Comparison of ENCODE assay signal across 21 cellular contexts in the genomic region with DNA sequence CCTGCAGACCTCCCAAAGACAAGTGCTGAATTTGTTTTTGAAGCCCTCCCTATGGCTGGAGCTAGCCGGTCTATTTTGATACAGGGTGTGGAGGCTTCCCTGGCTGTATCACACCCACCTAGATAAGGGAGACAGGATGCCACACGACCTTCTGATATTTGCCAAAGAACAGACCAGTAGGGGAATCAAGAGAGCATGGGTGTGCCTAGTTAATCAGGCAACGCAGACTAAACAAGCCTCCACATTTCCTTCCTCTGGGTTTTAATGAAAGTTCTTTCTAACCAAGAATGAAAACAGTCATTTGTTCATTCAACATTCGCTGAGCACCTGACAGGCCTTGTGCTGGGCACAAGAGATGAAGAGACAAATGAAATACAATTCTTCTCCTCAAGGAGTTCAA.
DNase-seq lines count a peak whose midpoint lies in the region; ATAC-seq, FAIRE-seq and TF ChIP-seq lines count a peak whose summit lies in the region.
"Had no signal": no experiment of that assay in that cellular context is flagged by ENCODE, and none has a peak within 500 bp of the region (broad histone marks: within the 10 kb centered on the region; RNA-seq: fewer than 3 reads in every experiment).

No MANE protein-coding gene starts in this region.

- H3K4me1 ChIP-seq in IMR-90 (ENCODE audit: control insufficient read depth, insufficient read depth, low read length), result peaks cover 2% of the 10 kb centered on the region; the same call in 1 of the 2 replicates
- peaks cover 25% of the 10 kb centered on the region for H3K4me1 ChIP-seq in GM12878 (ENCODE audit: control insufficient read depth, insufficient read depth, low read length)
- H3K4me1 ChIP-seq in upper lobe of right lung, result no peaks in the 10 kb centered on the region
- no peaks in the 10 kb centered on the region for H3K4me1 ChIP-seq in PC-9 (replicated peaks; ENCODE audit: insufficient read depth)
- H3K4me1 ChIP-seq: HAP-1 had no signal

- H2BK15ac ChIP-seq in IMR-90 (ENCODE audit: low read depth, low read length), result no peak overlapping the region

- H3K18ac ChIP-seq in IMR-90 (ENCODE audit: low read depth, low read length), result peak overlapping the region; percentile 15; the same call in 1 of the 2 replicates

- RAD21 ChIA-PET in GM12878 (lab: Charles Lee; ENCODE audit: unreplicated experiment), result interaction anchor here (0.7 to 8.9 kb wide), 28 partner anchors 11 to 757 kb away, joined by 3 to 71 read pairs (median 4); a partner anchor contains a TSS

- no peaks in the 10 kb centered on the region for H3F3A ChIP-seq in PC-9 (ENCODE audit: insufficient read depth, low read depth)

- H2AK9ac ChIP-seq in IMR-90 (replicated peaks; ENCODE audit: low read depth, low read length, poor library complexity), result no peak overlapping the region

- H3K9me3 ChIP-seq in IMR-90 (ENCODE audit: control insufficient read depth, insufficient read depth, low read length) (no peaks in the 10 kb centered on the region), GM12878 (replicated peaks; ENCODE audit: control insufficient read depth, insufficient read depth, low read length) (no peaks in the 10 kb centered on the region), upper lobe of right lung (no peaks in the 10 kb centered on the region), PC-9 (ENCODE audit: insufficient read depth, low read depth) (no peaks in the 10 kb centered on the region)
- H3K9me3 ChIP-seq: HAP-1 had no signal

- CTCF ChIA-PET in IMR-90 (lab: Yijun Ruan, JAX), result interaction anchor here (0.7 kb wide), 1 partner anchor 175 kb away, joined by 3 read pairs; no protein-coding TSS in a partner anchor
- CTCF ChIA-PET in GM12878 (lab: Yijun Ruan, JAX), result interaction anchor here (0.9 to 3.9 kb wide), 8 partner anchors 11 to 452 kb away, joined by 3 to 22 read pairs (median 4); a partner anchor contains a TSS
- CTCF ChIA-PET in PC-9 (lab: Charles Lee), result no interaction called here

- intact Hi-C loops in IMR-90 (cut with micrococcal nuclease) (no loop called here), GM12878 (cut with micrococcal nuclease; ENCODE audit: unreplicated experiment) (loop anchor here (2.0 to 5.0 kb wide), 2 partner anchors 198 to 445 kb away; a partner anchor contains a TSS), left cardiac atrium (cut with DNase I) (no loop called here), upper lobe of right lung (cut with DNase I) (no loop called here), PC-9 (cut with micrococcal nuclease; ENCODE audit: unreplicated experiment) (no loop called here)

- no peak for TF ChIP-seq EP300 in GM12878 (IDR thresholded peaks at IDR 0.05; ENCODE audit: borderline replicate concordance in 1 of 2, control insufficient read depth in 1 of 2, low read depth in 2 of 2, low read length in 2 of 2)

- dilution Hi-C loops in IMR-90 (cut with HindIII; ENCODE audit: low sequenced_read_pairs, unreplicated experiment), result no loop called here

- no peaks in the 10 kb centered on the region; the same call in 1 of the 2 replicates for H3K79me2 ChIP-seq in GM12878 (ENCODE audit: control insufficient read depth, insufficient read depth, low read length)
- H3K79me2 ChIP-seq in PC-9 (ENCODE audit: low read depth), result no peaks in the 10 kb centered on the region

- BruUV-seq in IMR-90 (replicated peaks; lab: Mats Ljungman, UMichigan), result no TSS peak
- no TSS peak for BruUV-seq in GM12878 (replicated peaks; lab: Mats Ljungman, UMichigan)
- BruUV-seq in PC-9 (replicated peaks; lab: Mats Ljungman, UMichigan), result no TSS peak

- TF ChIP-seq CTCF in IMR-90 (conservative IDR thresholded peaks at IDR 0.05; ENCODE audit: low read depth, low read length), result no peak
- TF ChIP-seq CTCF in GM12878 (IDR thresholded peaks at IDR 0.05 in 2 of 3, conservative IDR thresholded peaks at IDR 0.05 in 1 of 3; ENCODE audit: control insufficient read depth in 2 of 3, extremely low read depth in 1 of 3, insufficient read depth in 1 of 3, low read depth in 3 of 3, low read length in 3 of 3), result no peak
- TF ChIP-seq CTCF in upper lobe of right lung (IDR thresholded peaks at IDR 0.05), result no peak
- TF ChIP-seq CTCF in PC-9 (conservative IDR thresholded peaks at IDR 0.05), result no peak

- no peak overlapping the region for H2BK120ac ChIP-seq in IMR-90 (ENCODE audit: low read depth, low read length)

- H3K4me2 ChIP-seq in IMR-90 (ENCODE audit: low read depth, low read length) (no peak overlapping the region), GM12878 (ENCODE audit: control insufficient read depth, insufficient read depth) (peak overlapping the region; percentile 21), PC-9 (no peak overlapping the region)

- no peak overlapping the region for H4K91ac ChIP-seq in IMR-90 (ENCODE audit: insufficient read depth, low read depth, low read length)

- no peak overlapping the region for H2AFZ ChIP-seq in IMR-90 (replicated peaks; ENCODE audit: low read length, poor library complexity)
- no peak overlapping the region; the same call in 1 of the 2 replicates for H2AFZ ChIP-seq in GM12878 (ENCODE audit: control insufficient read depth, low read depth, low read length)
- no peak overlapping the region for H2AFZ ChIP-seq in PC-9
- H2AFZ ChIP-seq: GM23248 had no signal

- TF ChIP-seq RAD21 in IMR-90 (IDR thresholded peaks at IDR 0.05; ENCODE audit: low read length) (no peak), GM12878 (IDR thresholded peaks at IDR 0.05; ENCODE audit: insufficient read depth, low read depth, low read length) (no peak)

- H3K27ac ChIP-seq in IMR-90 (ENCODE audit: insufficient read depth, low read length) (no peak overlapping the region), GM12878 (ENCODE audit: control insufficient read depth, insufficient read depth) (peak overlapping the region; percentile 48; the same call in 1 of the 2 replicates), upper lobe of right lung (no peak overlapping the region), PC-9 (no peak overlapping the region)
- H3K27ac ChIP-seq: C4-2B, GM23248, SK-N-MC had no signal

- H4K20me1 ChIP-seq in IMR-90 (ENCODE audit: insufficient read depth, low read length) (no peaks in the 10 kb centered on the region), GM12878 (ENCODE audit: control insufficient read depth, insufficient read depth) (no peaks in the 10 kb centered on the region), PC-9 (ENCODE audit: insufficient read depth) (no peaks in the 10 kb centered on the region)

- H2BK20ac ChIP-seq in IMR-90 (ENCODE audit: low read depth, low read length), result no peak overlapping the region

- H3K9ac ChIP-seq in IMR-90 (ENCODE audit: low read depth, low read length) (no peak overlapping the region), GM12878 (ENCODE audit: control insufficient read depth, insufficient read depth, low read length) (no peak overlapping the region)
- H3K9ac ChIP-seq: GM23248 had no signal

- no peaks in the 10 kb centered on the region for H3K9me1 ChIP-seq in IMR-90 (ENCODE audit: insufficient read depth, low read length)

- H3K23ac ChIP-seq in IMR-90 (ENCODE audit: low read depth, low read length), result no peak overlapping the region

- H3K4ac ChIP-seq in IMR-90 (ENCODE audit: low read depth, low read length), result no peak overlapping the region

- H3K56ac ChIP-seq in IMR-90 (ENCODE audit: extremely low read depth, insufficient read depth, low read length), result no peak overlapping the region

- H3K27me3 ChIP-seq in IMR-90 (ENCODE audit: control insufficient read depth, insufficient read depth, low read length), result no peaks in the 10 kb centered on the region
- no peaks in the 10 kb centered on the region for H3K27me3 ChIP-seq in GM12878 (replicated peaks in 1 of 2; ENCODE audit: control insufficient read depth in 2 of 2, insufficient read depth in 2 of 2, low read length in 1 of 2)
- no peaks in the 10 kb centered on the region for H3K27me3 ChIP-seq in upper lobe of right lung
- no peaks in the 10 kb centered on the region for H3K27me3 ChIP-seq in PC-9 (ENCODE audit: insufficient read depth, low read depth)

- no peaks in the 10 kb centered on the region for H3K79me1 ChIP-seq in IMR-90 (ENCODE audit: low read depth in 1 of 2, low read length in 2 of 2)

- H3K36me3 ChIP-seq in IMR-90 (ENCODE audit: control insufficient read depth, insufficient read depth, low read length), result no peaks in the 10 kb centered on the region
- no peaks in the 10 kb centered on the region for H3K36me3 ChIP-seq in GM12878 (ENCODE audit: control insufficient read depth in 2 of 2, insufficient read depth in 2 of 2, low read length in 1 of 2)
- no peaks in the 10 kb centered on the region for H3K36me3 ChIP-seq in upper lobe of right lung
- no peaks in the 10 kb centered on the region for H3K36me3 ChIP-seq in PC-9 (ENCODE audit: low read depth)
- H3K36me3 ChIP-seq: HAP-1 had no signal

- POLR2A ChIA-PET in IMR-90 (lab: Charles Lee; ENCODE audit: unreplicated experiment), result no interaction called here
- POLR2A ChIA-PET in GM12878 (lab: Charles Lee), result interaction anchor here (1.1 to 4.6 kb wide), 6 partner anchors 14 to 444 kb away, joined by 3 to 28 read pairs (median 4); no protein-coding TSS in a partner anchor
- POLR2A ChIA-PET in PC-9 (lab: Charles Lee; ENCODE audit: unreplicated experiment), result interaction anchor here (0.7 kb wide), 1 partner anchor 673 kb away, joined by 4 read pairs; no protein-coding TSS in a partner anchor

- no peak overlapping the region for H2AK5ac ChIP-seq in IMR-90 (ENCODE audit: low read depth, low read length)

- FAIRE-seq in GM12878 (lab: Jason Lieb, UNC), result no peak

- no peaks in the 10 kb centered on the region for H3K9me2 ChIP-seq in PC-9 (ENCODE audit: insufficient read depth)

- no peak overlapping the region for H4K8ac ChIP-seq in IMR-90 (ENCODE audit: low read depth in 2 of 2, low read length in 2 of 2)

- H3K4me3 ChIP-seq in IMR-90 (ENCODE audit: insufficient read depth, low read depth, low read length), result no peak overlapping the region
- no peak overlapping the region for H3K4me3 ChIP-seq in GM12878
- no peak overlapping the region for H3K4me3 ChIP-seq in upper lobe of right lung
- no peak overlapping the region for H3K4me3 ChIP-seq in PC-9
- H3K4me3 ChIP-seq: GM23248, HAP-1, SK-N-MC had no signal

- H4K5ac ChIP-seq in IMR-90 (ENCODE audit: low read depth, low read length), result no peak overlapping the region

- SMC1A ChIA-PET in GM12878 (lab: Charles Lee; ENCODE audit: uncharacterized antibody, unreplicated experiment), result interaction anchor here (0.6 to 8.2 kb wide), 28 partner anchors 9 to 452 kb away, joined by 3 to 79 read pairs (median 8); no protein-coding TSS in a partner anchor

- no peak overlapping the region for H2BK5ac ChIP-seq in IMR-90 (ENCODE audit: low read depth, low read length, poor library complexity, severe bottlenecking)

- ATAC-seq in IMR-90 (ENCODE audit: low read depth), result no peak
- peak; percentile 29 for ATAC-seq in GM12878
- ATAC-seq in left cardiac atrium, result peak; percentile 82 to 94
- ATAC-seq in upper lobe of right lung, result peak; percentile 61
- ATAC-seq: Panc1 had no signal

- no CpG with 5 or more reads among the region's 4 CpGs for WGBS in IMR-90 (ENCODE audit: extremely low coverage in 2 of 2, insufficient read length in 1 of 2), 2 experiments
- 12% methylated on average over 4 of the region's 4 CpGs for WGBS in GM12878 (ENCODE audit: insufficient coverage, insufficient replicate concordance, low lambda C conversion rate, missing lambda C conversion rate)

- no peak overlapping the region for H3K14ac ChIP-seq in IMR-90 (replicated peaks; ENCODE audit: low read depth, low read length)

- TF ChIP-seq POLR2A in IMR-90 (IDR thresholded peaks at IDR 0.05; ENCODE audit: low read depth, low read length) (no peak), GM12878 (IDR thresholded peaks at IDR 0.05; ENCODE audit: low read depth, low read length) (no peak)

- in situ Hi-C loops in IMR-90 (cut with MboI; ENCODE audit: low sequenced_read_pairs), result no loop called here
- in situ Hi-C loops in GM12878 (cut with MboI), result no loop called here

- no peak for DNase-seq in IMR-90
- no peak for DNase-seq in GM12878 (ENCODE audit: low read depth, low spot score)
- DNase-seq in left cardiac atrium, result peak; percentile 35
- no peak for DNase-seq in upper lobe of right lung
- DNase-seq in SW480 (ENCODE audit: low spot score), result no peak
- DNase-seq in COLO668 (lab: John Stamatoyannopoulos, UW; ENCODE audit: unreplicated experiment), result no peak
- DNase-seq in PC-9, result no peak
- DNase-seq: AML-193, DMS 273 treated with DMSO at 0.1 percent for 48 hours, DND-41, GM23248, MM.1S, NCI-H1092, NCI-H1436 treated with DMSO at 0.1 percent for 48 hours, NCI-H2029, NCI-H345, NCI-H526 had no signal
